In genomic region chr4:74715731-74716435, GRCh38 we compare ENCODE assay signal across 15 cellular contexts.
DNase-seq lines count a peak whose midpoint lies in the region; ATAC-seq, FAIRE-seq and TF ChIP-seq lines count a peak whose summit lies in the region.
"Had no signal": no experiment of that assay in that cellular context is flagged by ENCODE, and none has a peak within 500 bp of the region (broad histone marks: within the 10 kb centered on the region; RNA-seq: fewer than 3 reads in every experiment).

No MANE protein-coding gene starts in this region.

- TF ChIP-seq POLR2A in breast epithelium (IDR thresholded peaks at IDR 0.05) = no peak

- no peaks in the 10 kb centered on the region for H4K20me1 ChIP-seq in keratinocyte (ENCODE audit: control insufficient read depth, extremely low read depth, insufficient read depth, low read length)

- peak; percentile 62 for FAIRE-seq in keratinocyte (lab: Jason Lieb, UNC)
- FAIRE-seq: A549, GM12892, TTC549 had no signal

- no peaks in the 10 kb centered on the region for H3K27me3 ChIP-seq in breast epithelium
- no peaks in the 10 kb centered on the region for H3K27me3 ChIP-seq in keratinocyte (ENCODE audit: control insufficient read depth, extremely low read depth, insufficient read depth, low read length)

- no peak overlapping the region for H3K27ac Mint-ChIP-seq in MCF 10A (ENCODE audit: low read depth, unreplicated experiment)
- H3K27ac Mint-ChIP-seq in activated CD4-positive, alpha-beta T cell treated with anti-CD3 and anti-CD28 coated beads, Interleukin-2, amount 10 ng/mL, durations not matched to agents 7 days and 5 days = no peak overlapping the region
- no peak overlapping the region for H3K27ac Mint-ChIP-seq in activated T-helper 2 cell treated with anti-CD3 and anti-CD28 coated beads, Interferon-gamma antibody, Interleukin-2, Interleukin-4, amounts not matched to agents 10 μg/mL and 5 μg/mL and 100 μg/mL, durations not matched to agents 14 hours and 24 hours and 36 hours
- H3K27ac Mint-ChIP-seq: HFFc6 had no signal

- H3K9me1 ChIP-seq in keratinocyte (ENCODE audit: control insufficient read depth, extremely low read depth, insufficient read depth, low read length) = no peaks in the 10 kb centered on the region

- H3K9me3 Mint-ChIP-seq in MCF 10A (ENCODE audit: unreplicated experiment) = peaks cover 20% of the 10 kb centered on the region
- peaks cover 7% of the 10 kb centered on the region for H3K9me3 Mint-ChIP-seq in activated CD4-positive, alpha-beta T cell treated with anti-CD3 and anti-CD28 coated beads, Interleukin-2, amount 10 ng/mL, durations not matched to agents 7 days and 5 days
- H3K9me3 Mint-ChIP-seq in activated T-helper 2 cell treated with anti-CD3 and anti-CD28 coated beads, Interferon-gamma antibody, Interleukin-2, Interleukin-4, amounts not matched to agents 10 μg/mL and 5 μg/mL and 100 μg/mL, durations not matched to agents 14 hours and 24 hours and 36 hours = peaks cover 4% of the 10 kb centered on the region

- H3K4me1 Mint-ChIP-seq in MCF 10A (ENCODE audit: insufficient read depth, unreplicated experiment) = peaks cover 7% of the 10 kb centered on the region
- H3K4me1 Mint-ChIP-seq in activated CD4-positive, alpha-beta T cell treated with anti-CD3 and anti-CD28 coated beads, Interleukin-2, amount 10 ng/mL, durations not matched to agents 7 days and 5 days = no peaks in the 10 kb centered on the region
- H3K4me1 Mint-ChIP-seq in activated T-helper 2 cell treated with anti-CD3 and anti-CD28 coated beads, Interferon-gamma antibody, Interleukin-2, Interleukin-4, amounts not matched to agents 10 μg/mL and 5 μg/mL and 100 μg/mL, durations not matched to agents 14 hours and 24 hours and 36 hours (ENCODE audit: low read depth) = no peaks in the 10 kb centered on the region

- H3K36me3 ChIP-seq in breast epithelium (no peaks in the 10 kb centered on the region), keratinocyte (ENCODE audit: control insufficient read depth in 2 of 2, extremely low read depth in 1 of 2, insufficient read depth in 2 of 2, low read length in 2 of 2) (no peaks in the 10 kb centered on the region)

- intact Hi-C loops in breast epithelium (cut with DNase I; ENCODE audit: low total_unique reads) (no loop called here), MCF 10A (cut with micrococcal nuclease) (no loop called here)
- intact Hi-C loops in activated T-helper 2 cell treated with anti-CD3 and anti-CD28 coated beads, Interferon-gamma antibody, Interleukin-2, Interleukin-4, amounts not matched to agents 10 μg/mL and 5 μg/mL and 100 μg/mL, durations not matched to agents 14 hours and 24 hours and 36 hours (cut with micrococcal nuclease) = no loop called here

- peak overlapping the region; percentile 11 for H3K4me2 ChIP-seq in keratinocyte (ENCODE audit: control insufficient read depth, extremely low read depth, insufficient read depth, low read depth, low read length)
- H3K4me2 ChIP-seq: A549 had no signal

- no peaks in the 10 kb centered on the region for H3K79me2 ChIP-seq in keratinocyte (ENCODE audit: control insufficient read depth, insufficient read depth, low read length)

- CTCF ChIA-PET in MCF 10A (lab: Yijun Ruan, JAX) = interaction anchor here (1.0 kb wide), 1 partner anchor 11 kb away, joined by 3 read pairs; no protein-coding TSS in a partner anchor
- CTCF ChIA-PET in activated CD4-positive, alpha-beta T cell treated with anti-CD3 and anti-CD28 coated beads, Interleukin-2, amount 10 ng/mL, durations not matched to agents 7 days and 5 days (lab: Charles Lee) = no interaction called here

- H3K4me3 ChIP-seq in breast epithelium (no peak overlapping the region), keratinocyte (ENCODE audit: control insufficient read depth in 2 of 3, extremely low read depth in 1 of 3, insufficient read depth in 2 of 3, low read depth in 1 of 3, low read length in 3 of 3) (no peak overlapping the region)
- H3K4me3 ChIP-seq: A549 had no signal

- ATAC-seq in HG03457 (IDR thresholded peaks at IDR 0.05; ENCODE audit: unreplicated experiment) = no peak
- ATAC-seq: A549 had no signal

- DNase-seq in breast epithelium (ENCODE audit: low spot score in 2 of 2) (no peak), MCF 10A (ENCODE audit: unreplicated experiment) (no peak), M059J (ENCODE audit: low read depth) (peak; percentile 15), keratinocyte (ENCODE audit: low read depth, low spot score) (no peak), cerebellar nuclear complex (lab: John Stamatoyannopoulos, UW) (no peak)
- no peak for DNase-seq in activated CD4-positive, alpha-beta T cell treated with anti-CD3 and anti-CD28 coated beads, Interleukin-2, amount 10 ng/mL, durations not matched to agents 7 days and 5 days
- DNase-seq in activated T-helper 2 cell treated with anti-CD3 and anti-CD28 coated beads, Interferon-gamma antibody, Interleukin-2, Interleukin-4, amounts not matched to agents 10 μg/mL and 5 μg/mL and 100 μg/mL, durations not matched to agents 14 hours and 24 hours and 36 hours (ENCODE audit: low spot score) = no peak
- DNase-seq: activated T-cell treated with anti-CD3 and anti-CD28 coated beads for 4 hours, DMS 273 treated with DMSO at 0.1 percent for 48 hours, HFFc6, NCI-H1694 had no signal

- BruUV-seq in MCF 10A (replicated peaks; lab: Mats Ljungman, UMichigan) = no TSS peak

- H3K36me3 Mint-ChIP-seq in MCF 10A (ENCODE audit: insufficient read depth, unreplicated experiment) = peaks cover 7% of the 10 kb centered on the region
- H3K36me3 Mint-ChIP-seq in activated CD4-positive, alpha-beta T cell treated with anti-CD3 and anti-CD28 coated beads, Interleukin-2, amount 10 ng/mL, durations not matched to agents 7 days and 5 days (ENCODE audit: low read depth) = no peaks in the 10 kb centered on the region
- H3K36me3 Mint-ChIP-seq in activated T-helper 2 cell treated with anti-CD3 and anti-CD28 coated beads, Interferon-gamma antibody, Interleukin-2, Interleukin-4, amounts not matched to agents 10 μg/mL and 5 μg/mL and 100 μg/mL, durations not matched to agents 14 hours and 24 hours and 36 hours (ENCODE audit: low read depth) = no peaks in the 10 kb centered on the region

- dilution Hi-C loops in keratinocyte (cut with MboI; ENCODE audit: extremely low pct_ligation_motif_present, low sequenced_read_pairs) = no loop called here

- POLR2A ChIA-PET in MCF 10A (lab: Yijun Ruan, JAX) = interaction anchor here (2.0 kb wide), 1 partner anchor 9 kb away, joined by 6 read pairs; no protein-coding TSS in a partner anchor
- POLR2A ChIA-PET in activated CD4-positive, alpha-beta T cell treated with anti-CD3 and anti-CD28 coated beads, Interleukin-2, amount 10 ng/mL, durations not matched to agents 7 days and 5 days (lab: Charles Lee) = no interaction called here

- TF ChIP-seq CTCF in breast epithelium (IDR thresholded peaks at IDR 0.05) (no peak), MCF 10A (IDR thresholded peaks at IDR 0.05; ENCODE audit: unreplicated experiment) (no peak), keratinocyte (optimal IDR thresholded peaks at IDR 0.05 in 1 of 3, IDR thresholded peaks at IDR 0.05 in 1 of 3, conservative IDR thresholded peaks at IDR 0.05 in 1 of 3; ENCODE audit: extremely low read depth in 1 of 3, insufficient read depth in 2 of 3, low read length in 3 of 3) (no peak)

- H3K4me3 Mint-ChIP-seq in MCF 10A (ENCODE audit: unreplicated experiment) = no peak overlapping the region
- no peak overlapping the region for H3K4me3 Mint-ChIP-seq in activated CD4-positive, alpha-beta T cell treated with anti-CD3 and anti-CD28 coated beads, Interleukin-2, amount 10 ng/mL, durations not matched to agents 7 days and 5 days
- H3K4me3 Mint-ChIP-seq in activated T-helper 2 cell treated with anti-CD3 and anti-CD28 coated beads, Interferon-gamma antibody, Interleukin-2, Interleukin-4, amounts not matched to agents 10 μg/mL and 5 μg/mL and 100 μg/mL, durations not matched to agents 14 hours and 24 hours and 36 hours (ENCODE audit: low read depth) = no peak overlapping the region
- H3K4me3 Mint-ChIP-seq: HFFc6 had no signal

- peak overlapping the region; percentile 78 for H2AFZ ChIP-seq in keratinocyte (ENCODE audit: control insufficient read depth, low read length)

- H3K27ac ChIP-seq in breast epithelium (peak overlapping the region; percentile 38 to 63), keratinocyte (ENCODE audit: control insufficient read depth, insufficient read depth, low read length) (no peak overlapping the region)
- H3K27ac ChIP-seq: A549 had no signal

- H3K9me3 ChIP-seq in breast epithelium (peaks cover 2 to 14% of the 10 kb centered on the region in 2 donors), keratinocyte (ENCODE audit: control insufficient read depth, low read depth, low read length) (no peaks in the 10 kb centered on the region)

- no peaks in the 10 kb centered on the region for H3K4me1 ChIP-seq in breast epithelium
- H3K4me1 ChIP-seq in keratinocyte (ENCODE audit: control insufficient read depth, extremely low read depth, insufficient read depth, low read length) = no peaks in the 10 kb centered on the region
- H3K4me1 ChIP-seq: A549 had no signal

- no peaks in the 10 kb centered on the region for H3K27me3 Mint-ChIP-seq in MCF 10A (ENCODE audit: insufficient read depth, unreplicated experiment)
- no peaks in the 10 kb centered on the region for H3K27me3 Mint-ChIP-seq in activated CD4-positive, alpha-beta T cell treated with anti-CD3 and anti-CD28 coated beads, Interleukin-2, amount 10 ng/mL, durations not matched to agents 7 days and 5 days
- H3K27me3 Mint-ChIP-seq in activated T-helper 2 cell treated with anti-CD3 and anti-CD28 coated beads, Interferon-gamma antibody, Interleukin-2, Interleukin-4, amounts not matched to agents 10 μg/mL and 5 μg/mL and 100 μg/mL, durations not matched to agents 14 hours and 24 hours and 36 hours (ENCODE audit: low read depth) = no peaks in the 10 kb centered on the region

- H3K9ac ChIP-seq in keratinocyte (ENCODE audit: control insufficient read depth, extremely low read depth, insufficient read depth, low read length) = no peak overlapping the region
